ENCODE assay signal across 1 cellular context in genomic region chr15:25802285-25802830, GRCh38.
TF ChIP-seq lines count a peak whose summit lies in the region.

No MANE protein-coding gene starts in this region.

TF ChIP-seq in H1, 55 proteins besides CTCF, POLR2A, EP300 and RAD21:
- TF ChIP-seq TBP (IDR thresholded peaks at IDR 0.05; ENCODE audit: low read depth, low read length) = no peak
